ENCODE assay signal across 8 cellular contexts in the genomic region with DNA sequence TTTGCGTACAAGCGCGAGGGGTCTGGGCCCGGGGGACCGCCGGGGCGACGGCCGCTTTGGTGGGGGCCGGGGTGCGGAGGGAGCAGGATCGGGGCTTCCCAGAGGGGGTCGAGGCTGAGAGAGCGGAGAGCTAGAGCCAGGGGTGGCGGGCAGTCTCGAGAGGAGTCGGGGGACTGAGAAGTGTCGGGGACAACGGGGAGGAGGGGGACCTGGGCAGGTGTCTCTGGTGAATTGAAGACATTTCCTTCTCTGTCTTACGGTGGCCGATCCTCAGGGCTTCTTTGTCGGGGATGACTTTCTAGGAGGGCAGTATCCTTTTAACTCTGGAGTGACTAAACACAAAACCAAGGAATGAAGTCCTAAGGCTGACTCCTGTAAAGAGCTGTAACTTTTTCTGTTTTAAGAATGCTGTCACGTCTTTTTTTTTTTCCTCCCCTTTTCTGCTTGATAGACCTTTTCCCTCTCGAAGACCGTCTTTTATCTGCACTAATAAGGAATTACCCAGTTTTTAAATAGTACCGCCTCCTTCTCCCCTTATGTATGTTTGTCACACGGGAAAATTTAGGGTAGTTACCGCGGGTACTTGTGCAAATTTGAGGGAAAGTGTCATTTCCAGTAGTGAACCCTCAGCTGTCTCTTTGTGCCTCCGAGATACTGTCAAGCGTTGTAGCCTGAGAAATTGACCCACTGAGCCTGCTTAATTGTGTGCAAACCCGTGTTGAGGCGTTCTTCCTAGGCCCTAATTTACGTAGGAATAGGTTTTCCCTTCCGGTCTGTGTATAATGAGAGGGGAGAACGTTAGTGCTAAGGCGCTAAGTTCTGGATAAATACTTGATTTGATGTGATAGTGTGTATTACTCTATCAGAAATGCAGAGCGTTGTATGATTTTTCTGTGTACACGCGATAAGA. TPM values are rescaled to one million over a fixed set of nuclear protein-coding genes. Genes with fewer than 3 reads are reported as not detected.
DNase-seq lines count a peak whose midpoint lies in the region; ATAC-seq, FAIRE-seq and TF ChIP-seq lines count a peak whose summit lies in the region.

No MANE protein-coding gene starts in this region.

- peaks cover 16% of the 10 kb centered on the region for H3K4me1 ChIP-seq in CD8-positive, alpha-beta memory T cell (ENCODE audit: insufficient read depth, low read length)
- H3K4me1 ChIP-seq in prostate gland (replicated peaks), result no peaks in the 10 kb centered on the region

- CTCF ChIA-PET in CD8-positive, alpha-beta memory T cell (lab: Charles Lee), result interaction anchor here (1.3 kb wide), 1 partner anchor 44 kb away, joined by 3 read pairs; no protein-coding TSS in a partner anchor

- no peak overlapping the region for H3K27ac Mint-ChIP-seq in CD8-positive, alpha-beta memory T cell

- peak overlapping the region; percentile 78 for H3K4me3 ChIP-seq in CD8-positive, alpha-beta memory T cell (ENCODE audit: low read length)
- peak overlapping the region; percentile 65 to 99 for H3K4me3 ChIP-seq in prostate gland

- TF ChIP-seq CTCF in VCaP (conservative IDR thresholded peaks at IDR 0.05), result no peak
- no peak for TF ChIP-seq CTCF in prostate gland (IDR thresholded peaks at IDR 0.05)
- no peak for TF ChIP-seq CTCF in D721Med (IDR thresholded peaks at IDR 0.05; ENCODE audit: insufficient read depth, missing control alignments)

- intact Hi-C loops in Right ventricle myocardium inferior (cut with DNase I), result loop anchor here (2.0 to 10.0 kb wide), 4 partner anchors 49 to 143 kb away; partner anchors contain the start of gene PLIN2
- intact Hi-C loops in prostate gland (cut with DNase I), result loop anchor here (5.0 to 10.0 kb wide), 4 partner anchors 104 to 226 kb away; partner anchors contain the start of genes HAUS6, PLIN2 and RPS6

- H3K4me1 Mint-ChIP-seq in CD8-positive, alpha-beta memory T cell, result peaks cover 19 to 29% (median 20%) of the 10 kb centered on the region in 3 donors

- no peak for FAIRE-seq in D721Med (lab: Jason Lieb, UNC)

- ATAC-seq in GM19035 (IDR thresholded peaks at IDR 0.05; ENCODE audit: unreplicated experiment) (peak; percentile 10), HG03571 (IDR thresholded peaks at IDR 0.05; ENCODE audit: unreplicated experiment) (peak; percentile 1), Right ventricle myocardium inferior (no peak)

- no peaks in the 10 kb centered on the region for H3K9me3 ChIP-seq in CD8-positive, alpha-beta memory T cell (ENCODE audit: low read length)
- no peaks in the 10 kb centered on the region for H3K9me3 ChIP-seq in prostate gland

- H3K9me3 Mint-ChIP-seq in CD8-positive, alpha-beta memory T cell, result no peaks in the 10 kb centered on the region

- TF ChIP-seq POLR2A in prostate gland (IDR thresholded peaks at IDR 0.05), result no peak

- peaks cover 0 to 5% (median 0%) of the 10 kb centered on the region in 3 donors for H3K36me3 Mint-ChIP-seq in CD8-positive, alpha-beta memory T cell

- no peak overlapping the region for H3K4me3 Mint-ChIP-seq in CD8-positive, alpha-beta memory T cell

- H3K36me3 ChIP-seq in CD8-positive, alpha-beta memory T cell (ENCODE audit: insufficient read depth, low read length), result no peaks in the 10 kb centered on the region
- H3K36me3 ChIP-seq in prostate gland, result no peaks in the 10 kb centered on the region

- under 1% methylated on average over 40 of the region's 40 CpGs for WGBS in prostate gland

- POLR2A ChIA-PET in CD8-positive, alpha-beta memory T cell (lab: Charles Lee), result interaction anchor here (1.0 to 2.3 kb wide), 4 partner anchors 47 to 182 kb away, joined by 4 to 12 read pairs (median 8); partner anchors contain the start of genes RPS6 and RRAGA

- DNase-seq in CD8-positive, alpha-beta memory T cell, result no peak
- peak; percentile 73 for DNase-seq in Right ventricle myocardium inferior (ENCODE audit: missing footprints)
- peak; percentile 23 for DNase-seq in prostate gland (ENCODE audit: low spot score)
- no peak for DNase-seq in D721Med (ENCODE audit: insufficient read length, low spot score)
- DNase-seq in cortex of kidney (lab: John Stamatoyannopoulos, UW), result no peak

- H3K27me3 ChIP-seq in CD8-positive, alpha-beta memory T cell (ENCODE audit: insufficient read depth, low read length, poor library complexity, severe bottlenecking), result no peaks in the 10 kb centered on the region
- no peaks in the 10 kb centered on the region for H3K27me3 ChIP-seq in prostate gland (replicated peaks; ENCODE audit: insufficient read depth)

- no peaks in the 10 kb centered on the region for H3K27me3 Mint-ChIP-seq in CD8-positive, alpha-beta memory T cell

- peak overlapping the region; percentile 79 for H3K27ac ChIP-seq in CD8-positive, alpha-beta memory T cell (ENCODE audit: low read depth, low read length)
- H3K27ac ChIP-seq in VCaP (peak overlapping the region; percentile 100), prostate gland (peak overlapping the region; percentile 96 to 99)

RNA-seq across cellular contexts. Expression of gene DENND4C, which starts 0.9 kb away (rescaled TPM):
- 10 to 100 TPM; 19.8 to 20.0 TPM for total RNA-seq in CD8-positive, alpha-beta memory T cell
- polyA plus RNA-seq in CD8-positive, alpha-beta memory T cell, result 46.6 TPM
- 22.0 TPM for total RNA-seq in Right ventricle myocardium inferior
- total RNA-seq in prostate gland, result 100 to 1,000 TPM in 1 of 2 donors, 10 to 100 TPM in 1; 71.4 to 104 TPM

Comparison
In these comparisons a context has a peak if more than half of its experiments do, and no peak if none do; other contexts are left out.
1. DNase-seq: peak in Right ventricle myocardium inferior (single experiment) and prostate gland (single experiment); none in CD8-positive, alpha-beta memory T cell (0 of 5), D721Med (single experiment) and cortex of kidney (single experiment).
2. Peak in every context shown above with its lines, with median percentiles within 50 percentile points of each other: H3K27ac ChIP-seq.